4 cellular contexts compared by ENCODE assay signal in the genomic region with DNA sequence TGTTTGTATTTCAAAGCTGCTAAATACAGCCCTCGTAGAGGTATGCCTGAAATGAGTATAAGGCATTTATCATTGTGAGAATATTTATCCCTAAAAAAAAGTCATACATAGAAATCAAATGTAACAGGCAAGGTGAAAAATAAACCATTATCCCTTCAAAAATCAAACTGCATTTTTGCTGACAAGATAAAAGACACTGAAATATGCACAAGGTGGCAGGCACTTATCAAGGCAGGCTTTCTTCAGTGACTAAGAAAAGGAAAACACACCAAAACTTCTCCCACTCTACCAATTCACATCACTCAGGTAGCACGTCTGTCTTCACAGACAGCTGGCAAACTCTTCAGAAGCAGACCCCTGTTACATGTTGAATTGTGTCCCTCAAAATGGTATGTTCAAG.
TF ChIP-seq lines count a peak whose summit lies in the region.

No MANE protein-coding gene starts in this region.

TF ChIP-seq in HepG2, 621 proteins besides CTCF, POLR2A, EP300 and RAD21:
- TF ChIP-seq ZNF329 (CRISPR knock-in tag; IDR thresholded peaks at IDR 0.05; ENCODE audit: low read depth) = no peak
- no peak for TF ChIP-seq JUNB (CRISPR knock-in tag; IDR thresholded peaks at IDR 0.05; ENCODE audit: borderline replicate concordance)
- 0 out of 2 replicates have a peak, but pooled peaks have one; percentile 30 for TF ChIP-seq MAFF (IDR thresholded peaks at IDR 0.05; ENCODE audit: low read depth, low read length)
- TF ChIP-seq, protein P1, sequence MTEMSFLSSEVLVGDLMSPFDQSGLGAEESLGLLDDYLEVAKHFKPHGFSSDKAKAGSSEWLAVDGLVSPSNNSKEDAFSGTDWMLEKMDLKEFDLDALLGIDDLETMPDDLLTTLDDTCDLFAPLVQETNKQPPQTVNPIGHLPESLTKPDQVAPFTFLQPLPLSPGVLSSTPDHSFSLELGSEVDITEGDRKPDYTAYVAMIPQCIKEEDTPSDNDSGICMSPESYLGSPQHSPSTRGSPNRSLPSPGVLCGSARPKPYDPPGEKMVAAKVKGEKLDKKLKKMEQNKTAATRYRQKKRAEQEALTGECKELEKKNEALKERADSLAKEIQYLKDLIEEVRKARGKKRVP (CRISPR knock-in tag; IDR thresholded peaks at IDR 0.05) = no peak
- TF ChIP-seq MAFK (conservative IDR thresholded peaks at IDR 0.05 in 1 of 2, IDR thresholded peaks at IDR 0.05 in 1 of 2; ENCODE audit: low read length in 2 of 2) = peak in 1 of 2 experiments; percentile 51; a peak in 2 of 4 replicates

TF ChIP-seq in IMR-90, 13 proteins besides CTCF, POLR2A, EP300 and RAD21:
- TF ChIP-seq RCOR1 (IDR thresholded peaks at IDR 0.05; ENCODE audit: insufficient replicate concordance, low read length) = no peak
- 0 out of 2 replicates have a peak, but pooled peaks have one; percentile 11 for TF ChIP-seq MAFK (IDR thresholded peaks at IDR 0.05; ENCODE audit: low read depth, low read length)
- TF ChIP-seq FOS (IDR thresholded peaks at IDR 0.05; ENCODE audit: low read depth, low read length) = no peak
- no peak for TF ChIP-seq MXI1 (IDR thresholded peaks at IDR 0.05; ENCODE audit: borderline replicate concordance, low read depth, low read length)
- no peak for TF ChIP-seq NFE2L2 (IDR thresholded peaks at IDR 0.05; ENCODE audit: low read depth, low read length)
- no peak for TF ChIP-seq CHD1 (IDR thresholded peaks at IDR 0.05; ENCODE audit: low read depth, low read length)
- no peak for TF ChIP-seq BHLHE40 (IDR thresholded peaks at IDR 0.05; ENCODE audit: low read depth, low read length)
- no peak for TF ChIP-seq SMC3 (IDR thresholded peaks at IDR 0.05; ENCODE audit: low read depth, low read length)
- no peak for TF ChIP-seq MAZ (IDR thresholded peaks at IDR 0.05; ENCODE audit: borderline replicate concordance, low read depth, low read length)
TF ChIP-seq in IMR-90: peak in this region for 1.

TF ChIP-seq in K562, 482 proteins besides CTCF, POLR2A, EP300 and RAD21:
- TF ChIP-seq, protein P2, sequence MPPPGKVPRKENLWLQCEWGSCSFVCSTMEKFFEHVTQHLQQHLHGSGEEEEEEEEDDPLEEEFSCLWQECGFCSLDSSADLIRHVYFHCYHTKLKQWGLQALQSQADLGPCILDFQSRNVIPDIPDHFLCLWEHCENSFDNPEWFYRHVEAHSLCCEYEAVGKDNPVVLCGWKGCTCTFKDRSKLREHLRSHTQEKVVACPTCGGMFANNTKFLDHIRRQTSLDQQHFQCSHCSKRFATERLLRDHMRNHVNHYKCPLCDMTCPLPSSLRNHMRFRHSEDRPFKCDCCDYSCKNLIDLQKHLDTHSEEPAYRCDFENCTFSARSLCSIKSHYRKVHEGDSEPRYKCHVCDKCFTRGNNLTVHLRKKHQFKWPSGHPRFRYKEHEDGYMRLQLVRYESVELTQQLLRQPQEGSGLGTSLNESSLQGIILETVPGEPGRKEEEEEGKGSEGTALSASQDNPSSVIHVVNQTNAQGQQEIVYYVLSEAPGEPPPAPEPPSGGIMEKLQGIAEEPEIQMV (tag; conservative IDR thresholded peaks at IDR 0.05; ENCODE audit: low read depth) = no peak
- TF ChIP-seq ZNF197 (CRISPR knock-in tag; IDR thresholded peaks at IDR 0.05; ENCODE audit: low read depth) = no peak
- peak; percentile 35; the same call in 1 of the 2 replicates for TF ChIP-seq C11orf30 (IDR thresholded peaks at IDR 0.05; ENCODE audit: low read depth)
- 0 out of 2 replicates have a peak, but pooled peaks have one; percentile 5 for TF ChIP-seq MAFF (IDR thresholded peaks at IDR 0.05; ENCODE audit: low read length)
- TF ChIP-seq ZKSCAN3 (CRISPR knock-in tag; IDR thresholded peaks at IDR 0.05) = no peak
- TF ChIP-seq, protein P3, sequence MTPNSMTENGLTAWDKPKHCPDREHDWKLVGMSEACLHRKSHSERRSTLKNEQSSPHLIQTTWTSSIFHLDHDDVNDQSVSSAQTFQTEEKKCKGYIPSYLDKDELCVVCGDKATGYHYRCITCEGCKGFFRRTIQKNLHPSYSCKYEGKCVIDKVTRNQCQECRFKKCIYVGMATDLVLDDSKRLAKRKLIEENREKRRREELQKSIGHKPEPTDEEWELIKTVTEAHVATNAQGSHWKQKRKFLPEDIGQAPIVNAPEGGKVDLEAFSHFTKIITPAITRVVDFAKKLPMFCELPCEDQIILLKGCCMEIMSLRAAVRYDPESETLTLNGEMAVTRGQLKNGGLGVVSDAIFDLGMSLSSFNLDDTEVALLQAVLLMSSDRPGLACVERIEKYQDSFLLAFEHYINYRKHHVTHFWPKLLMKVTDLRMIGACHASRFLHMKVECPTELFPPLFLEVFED (CRISPR knock-in tag; conservative IDR thresholded peaks at IDR 0.05) = no peak
- TF ChIP-seq, protein P4, sequence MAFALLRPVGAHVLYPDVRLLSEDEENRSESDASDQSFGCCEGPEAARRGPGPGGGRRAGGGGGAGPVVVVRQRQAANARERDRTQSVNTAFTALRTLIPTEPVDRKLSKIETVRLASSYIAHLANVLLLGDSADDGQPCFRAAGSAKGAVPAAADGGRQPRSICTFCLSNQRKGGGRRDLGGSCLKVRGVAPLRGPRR (CRISPR knock-in tag; IDR thresholded peaks at IDR 0.05) = no peak
- TF ChIP-seq SMARCA5 (IDR thresholded peaks at IDR 0.05) = no peak
- TF ChIP-seq NCOA6 (IDR thresholded peaks at IDR 0.05) = no peak
- TF ChIP-seq, protein P5, sequence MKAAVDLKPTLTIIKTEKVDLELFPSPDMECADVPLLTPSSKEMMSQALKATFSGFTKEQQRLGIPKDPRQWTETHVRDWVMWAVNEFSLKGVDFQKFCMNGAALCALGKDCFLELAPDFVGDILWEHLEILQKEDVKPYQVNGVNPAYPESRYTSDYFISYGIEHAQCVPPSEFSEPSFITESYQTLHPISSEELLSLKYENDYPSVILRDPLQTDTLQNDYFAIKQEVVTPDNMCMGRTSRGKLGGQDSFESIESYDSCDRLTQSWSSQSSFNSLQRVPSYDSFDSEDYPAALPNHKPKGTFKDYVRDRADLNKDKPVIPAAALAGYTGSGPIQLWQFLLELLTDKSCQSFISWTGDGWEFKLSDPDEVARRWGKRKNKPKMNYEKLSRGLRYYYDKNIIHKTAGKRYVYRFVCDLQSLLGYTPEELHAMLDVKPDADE (conservative IDR thresholded peaks at IDR 0.05; ENCODE audit: control insufficient read depth, low read depth, low read length) = no peak
- peak; percentile 50; the same call in 1 of the 2 replicates for TF ChIP-seq ZNF316 (IDR thresholded peaks at IDR 0.05)
- no peak for TF ChIP-seq HDAC8 (tag; IDR thresholded peaks at IDR 0.05)

TF ChIP-seq in neural cell, 6 proteins besides CTCF, POLR2A, EP300 and RAD21:
- TF ChIP-seq, protein P6, sequence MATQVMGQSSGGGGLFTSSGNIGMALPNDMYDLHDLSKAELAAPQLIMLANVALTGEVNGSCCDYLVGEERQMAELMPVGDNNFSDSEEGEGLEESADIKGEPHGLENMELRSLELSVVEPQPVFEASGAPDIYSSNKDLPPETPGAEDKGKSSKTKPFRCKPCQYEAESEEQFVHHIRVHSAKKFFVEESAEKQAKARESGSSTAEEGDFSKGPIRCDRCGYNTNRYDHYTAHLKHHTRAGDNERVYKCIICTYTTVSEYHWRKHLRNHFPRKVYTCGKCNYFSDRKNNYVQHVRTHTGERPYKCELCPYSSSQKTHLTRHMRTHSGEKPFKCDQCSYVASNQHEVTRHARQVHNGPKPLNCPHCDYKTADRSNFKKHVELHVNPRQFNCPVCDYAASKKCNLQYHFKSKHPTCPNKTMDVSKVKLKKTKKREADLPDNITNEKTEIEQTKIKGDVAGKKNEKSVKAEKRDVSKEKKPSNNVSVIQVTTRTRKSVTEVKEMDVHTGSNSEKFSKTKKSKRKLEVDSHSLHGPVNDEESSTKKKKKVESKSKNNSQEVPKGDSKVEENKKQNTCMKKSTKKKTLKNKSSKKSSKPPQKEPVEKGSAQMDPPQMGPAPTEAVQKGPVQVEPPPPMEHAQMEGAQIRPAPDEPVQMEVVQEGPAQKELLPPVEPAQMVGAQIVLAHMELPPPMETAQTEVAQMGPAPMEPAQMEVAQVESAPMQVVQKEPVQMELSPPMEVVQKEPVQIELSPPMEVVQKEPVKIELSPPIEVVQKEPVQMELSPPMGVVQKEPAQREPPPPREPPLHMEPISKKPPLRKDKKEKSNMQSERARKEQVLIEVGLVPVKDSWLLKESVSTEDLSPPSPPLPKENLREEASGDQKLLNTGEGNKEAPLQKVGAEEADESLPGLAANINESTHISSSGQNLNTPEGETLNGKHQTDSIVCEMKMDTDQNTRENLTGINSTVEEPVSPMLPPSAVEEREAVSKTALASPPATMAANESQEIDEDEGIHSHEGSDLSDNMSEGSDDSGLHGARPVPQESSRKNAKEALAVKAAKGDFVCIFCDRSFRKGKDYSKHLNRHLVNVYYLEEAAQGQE (IDR thresholded peaks at IDR 0.05; ENCODE audit: borderline replicate concordance) = peak; percentile 30
- TF ChIP-seq MXI1 (conservative IDR thresholded peaks at IDR 0.05; ENCODE audit: poor library complexity, severe bottlenecking) (peak; percentile 12), POLR2AphosphoS5 (IDR thresholded peaks at IDR 0.05) (peak; percentile 61), EZH2 (IDR thresholded peaks at IDR 0.05; ENCODE audit: borderline replicate concordance, insufficient read depth, low read length, poor library complexity, severe bottlenecking) (no peak)
TF ChIP-seq in neural cell: peak in this region for 3.
